In the genomic region with DNA sequence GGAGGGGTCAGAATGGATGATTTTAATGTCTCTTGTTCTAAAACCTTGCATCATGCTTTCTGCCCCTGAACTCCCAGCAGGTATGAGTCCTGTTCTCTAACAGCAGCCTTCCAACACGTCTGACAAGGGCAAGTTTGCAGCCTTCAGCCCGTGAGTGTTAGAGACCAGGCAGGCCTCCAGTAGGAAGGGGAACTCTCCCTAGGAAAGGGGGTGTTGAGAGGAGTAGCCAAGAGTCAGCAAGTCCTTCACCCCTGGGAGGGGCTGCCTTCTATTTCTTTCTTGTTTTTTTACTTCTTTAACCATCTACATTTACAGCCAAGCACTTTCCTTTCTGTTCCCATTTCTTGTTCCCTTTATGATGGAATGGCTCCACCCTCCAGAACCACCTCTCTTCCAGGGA, we compare ENCODE assay signal across 16 cellular contexts.
"Had no signal": no experiment of that assay in that cellular context is flagged by ENCODE, and none has a peak within 500 bp of the region (broad histone marks: within the 10 kb centered on the region; RNA-seq: fewer than 3 reads in every experiment).

No MANE protein-coding gene starts in this region.

- H3K4me3 Mint-ChIP-seq: activated T-helper 1 cell treated with anti-CD3 and anti-CD28 coated beads, Interleukin-12 subunit alpha, Interleukin-12 subunit beta, Interleukin-2, Interleukin-4 antibody, amounts not matched to agents 30 ng/mL and 10 ng/mL and 1 ng/mL, durations not matched to agents 14 hours and 24 hours and 36 hours; naive B cell; stimulated activated memory B cell treated with anti-CD40 and anti-IgM and Interleukin-4, amounts not matched to agents 10 μg/mL and 1 μg/mL and 100 μg/mL, for 72 hours; type B pancreatic cell had no signal

- H3K9me3 Mint-ChIP-seq: activated naive CD4-positive, alpha-beta T cell treated with anti-CD3 and anti-CD28 coated beads, Interleukin-2, amount 50 U/mL, for 72 hours; activated T-helper 1 cell treated with anti-CD3 and anti-CD28 coated beads, Interleukin-12 subunit alpha, Interleukin-12 subunit beta, Interleukin-2, Interleukin-4 antibody, amounts not matched to agents 30 ng/mL and 10 ng/mL and 1 ng/mL, durations not matched to agents 14 hours and 24 hours and 36 hours; naive B cell; stimulated activated memory B cell treated with anti-CD40 and anti-IgM and Interleukin-4, amounts not matched to agents 10 μg/mL and 1 μg/mL and 100 μg/mL, for 72 hours; type B pancreatic cell had no signal

- H3K36me3 Mint-ChIP-seq: type B pancreatic cell had no signal

- ATAC-seq: activated naive CD4-positive, alpha-beta T cell treated with anti-CD3 and anti-CD28 coated beads, Interleukin-2, amount 50 U/mL, for 72 hours; mucosa of descending colon; stimulated activated memory B cell treated with anti-CD40 and anti-IgM and Interleukin-4, amounts not matched to agents 10 μg/mL and 1 μg/mL and 100 μg/mL, for 72 hours had no signal

- H3K27me3 Mint-ChIP-seq: stimulated activated memory B cell treated with anti-CD40 and anti-IgM and Interleukin-4, amounts not matched to agents 10 μg/mL and 1 μg/mL and 100 μg/mL, for 72 hours had no signal

- DNase-seq: activated CD4-positive, alpha-beta T cell treated with anti-CD3 and anti-CD28 coated beads, Interleukin-2, amount 50 U/mL, for 4 hours; activated gamma-delta T cell treated with Interleukin-2 at 50 U/mL for 16 hours; amygdala; erythroblast; foreskin melanocyte; glutamatergic neuron; mesenchymal stem cell; mucosa of descending colon; naive B cell; sigmoid colon; stimulated activated CD4-positive, alpha-beta T cell treated with anti-CD3 and anti-CD28 coated beads, Interleukin-4, amount 100 ng/mL, for 24 hours; testis had no signal

- H3K27ac Mint-ChIP-seq: activated naive CD4-positive, alpha-beta T cell treated with anti-CD3 and anti-CD28 coated beads, Interleukin-2, amount 50 U/mL, for 72 hours; activated T-helper 1 cell treated with anti-CD3 and anti-CD28 coated beads, Interleukin-12 subunit alpha, Interleukin-12 subunit beta, Interleukin-2, Interleukin-4 antibody, amounts not matched to agents 30 ng/mL and 10 ng/mL and 1 ng/mL, durations not matched to agents 14 hours and 24 hours and 36 hours; naive B cell; stimulated activated memory B cell treated with anti-CD40 and anti-IgM and Interleukin-4, amounts not matched to agents 10 μg/mL and 1 μg/mL and 100 μg/mL, for 72 hours; type B pancreatic cell had no signal
